16 cellular contexts compared by ENCODE assay signal in the genomic region with DNA sequence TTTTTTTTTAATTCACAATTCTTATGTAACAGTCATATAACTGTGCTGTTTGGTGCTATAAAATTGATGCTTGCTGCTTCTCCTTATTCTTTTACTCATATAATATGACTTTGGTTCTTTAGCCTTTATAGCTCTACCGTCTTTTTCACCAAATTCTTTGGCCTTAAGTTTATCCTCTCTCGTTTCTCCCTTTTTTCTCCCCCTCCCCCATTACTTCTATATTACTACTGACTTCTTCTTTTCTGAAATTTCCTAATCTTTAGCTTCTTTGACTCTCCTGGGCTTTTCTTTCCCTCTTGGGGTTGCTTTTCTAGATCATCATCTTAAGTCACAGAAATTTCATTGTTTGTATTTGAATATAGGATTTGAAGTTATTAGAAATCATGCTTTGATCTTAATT. TPM values are rescaled to one million over a fixed set of nuclear protein-coding genes. Genes with fewer than 3 reads are reported as not detected.
"Had no signal": no experiment of that assay in that cellular context is flagged by ENCODE, and none has a peak within 500 bp of the region (broad histone marks: within the 10 kb centered on the region; RNA-seq: fewer than 3 reads in every experiment).

No MANE protein-coding gene starts in this region.

- H3K27ac Mint-ChIP-seq: activated CD8-positive, alpha-beta T cell treated with anti-CD3 and anti-CD28 coated beads, Interleukin-2, amount 10 ng/mL, durations not matched to agents 7 days and 5 days had no signal

- H3K9me3 Mint-ChIP-seq: activated naive CD4-positive, alpha-beta T cell treated with anti-CD3 and anti-CD28 coated beads, Interleukin-2, amount 50 U/mL, for 72 hours had no signal

- DNase-seq: activated CD4-positive, alpha-beta T cell treated with anti-CD3 and anti-CD28 coated beads for 48 hours; activated CD8-positive, alpha-beta memory T cell treated with anti-CD3 and anti-CD28 coated beads, Interleukin-2, amount 50 U/mL, for 48 hours; activated CD8-positive, alpha-beta T cell treated with anti-CD3 and anti-CD28 coated beads, Interleukin-2, amount 10 ng/mL, durations not matched to agents 7 days and 5 days; anterior cingulate cortex; cerebellar nuclear complex; dermis blood vessel endothelial cell; erythroblast; kidney glomerular epithelial cell; posterior cingulate gyrus; stimulated activated CD4-positive, alpha-beta T cell treated with anti-CD3 and anti-CD28 coated beads, Interleukin-4, amount 100 ng/mL, for 4 hours; T1000; thyroid gland; uterus had no signal

- H3K4me3 Mint-ChIP-seq: activated CD8-positive, alpha-beta T cell treated with anti-CD3 and anti-CD28 coated beads, Interleukin-2, amount 10 ng/mL, durations not matched to agents 7 days and 5 days had no signal

- ATAC-seq: activated CD8-positive, alpha-beta T cell treated with anti-CD3 and anti-CD28 coated beads, Interleukin-2, amount 10 ng/mL, durations not matched to agents 7 days and 5 days; activated naive CD4-positive, alpha-beta T cell treated with anti-CD3 and anti-CD28 coated beads, Interleukin-2, amount 50 U/mL, for 72 hours had no signal

RNA-seq across cellular contexts. Expression of gene MMP21, which starts 51.5 kb away (rescaled TPM):
- total RNA-seq: activated CD8-positive, alpha-beta T cell treated with anti-CD3 and anti-CD28 coated beads, Interleukin-2, amount 10 ng/mL, durations not matched to agents 7 days and 5 days; activated naive CD4-positive, alpha-beta T cell treated with anti-CD3 and anti-CD28 coated beads, Interleukin-2, amount 50 U/mL, for 72 hours; hepatocyte; lower leg skin had no signal
